In the genomic region with DNA sequence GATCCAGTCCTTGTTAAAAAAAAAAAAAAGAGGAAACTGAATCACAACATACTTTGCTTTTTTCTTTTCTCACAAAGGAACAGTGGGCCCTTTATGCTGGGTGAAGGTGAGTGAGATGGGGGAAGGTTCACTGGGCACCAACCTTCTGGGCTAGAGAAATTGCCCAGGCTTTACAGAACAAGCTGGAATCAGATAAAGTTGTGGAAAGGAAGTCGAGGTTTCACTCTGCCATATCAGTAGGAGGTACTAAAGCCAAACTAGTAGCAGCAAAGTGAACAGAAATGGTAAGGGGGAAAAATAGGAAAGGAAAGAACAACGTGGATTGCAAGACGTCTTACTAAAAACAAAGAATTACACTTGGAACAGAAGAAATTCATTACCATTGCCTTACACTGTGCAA, we compare ENCODE assay signal across 10 cellular contexts. TPM values are rescaled to one million over a fixed set of nuclear protein-coding genes. Genes with fewer than 3 reads are reported as not detected.
DNase-seq lines count a peak whose midpoint lies in the region; ATAC-seq and TF ChIP-seq lines count a peak whose summit lies in the region.
"Had no signal": no experiment of that assay in that cellular context is flagged by ENCODE, and none has a peak within 500 bp of the region (broad histone marks: within the 10 kb centered on the region; RNA-seq: fewer than 3 reads in every experiment).

No MANE protein-coding gene starts in this region.

- no peaks in the 10 kb centered on the region for H3K27me3 Mint-ChIP-seq in activated T-cell treated with anti-CD3 and anti-CD28 coated beads, Interleukin-2, amount 50 U/mL, for 72 hours (ENCODE audit: low read depth)

- H3K36me3 Mint-ChIP-seq in activated T-cell treated with anti-CD3 and anti-CD28 coated beads, Interleukin-2, amount 50 U/mL, for 72 hours (ENCODE audit: insufficient read depth in 2 of 2) = peaks cover 4 to 11% of the 10 kb centered on the region in 2 donors
- peaks cover 40% of the 10 kb centered on the region for H3K36me3 Mint-ChIP-seq in stimulated activated effector memory CD8-positive, alpha-beta T cell treated with anti-CD3 and anti-CD28 coated beads, Interleukin-12 subunit alpha, Interleukin-12 subunit beta, amount 100 ng/mL, for 72 hours

- H3K4me3 Mint-ChIP-seq in activated T-cell treated with anti-CD3 and anti-CD28 coated beads, Interleukin-2, amount 50 U/mL, for 72 hours = peak overlapping the region; percentile 82 to 83
- H3K4me3 Mint-ChIP-seq in stimulated activated effector memory CD8-positive, alpha-beta T cell treated with anti-CD3 and anti-CD28 coated beads, Interleukin-12 subunit alpha, Interleukin-12 subunit beta, amount 100 ng/mL, for 72 hours = peak overlapping the region; percentile 77

- H3K27ac Mint-ChIP-seq in activated T-cell treated with anti-CD3 and anti-CD28 coated beads, Interleukin-2, amount 50 U/mL, for 72 hours = peak overlapping the region; percentile 76
- peak overlapping the region; percentile 6 for H3K27ac Mint-ChIP-seq in stimulated activated effector memory CD8-positive, alpha-beta T cell treated with anti-CD3 and anti-CD28 coated beads, Interleukin-12 subunit alpha, Interleukin-12 subunit beta, amount 100 ng/mL, for 72 hours

- H3K27me3 ChIP-seq in dorsolateral prefrontal cortex = no peaks in the 10 kb centered on the region
- H3K27me3 ChIP-seq: ovary had no signal

- no peak for TF ChIP-seq CTCF in dorsolateral prefrontal cortex (IDR thresholded peaks at IDR 0.05 in 54 of 56, conservative IDR thresholded peaks at IDR 0.05 in 2 of 56; ENCODE audit: low read depth in 1 of 56, partially characterized antibody in 56 of 56)

- peak overlapping the region in 48 of 59 donors; percentile 2 to 97 (median 42) for H3K27ac ChIP-seq in dorsolateral prefrontal cortex
- H3K27ac ChIP-seq: ovary had no signal

- DNase-seq in activated T-cell treated with anti-CD3 and anti-CD28 coated beads, Interleukin-2, amount 50 U/mL, for 72 hours = no peak
- no peak for DNase-seq in activated T-cell treated with anti-CD3 and anti-CD28 coated beads, Interleukin-2, amount 50 U/mL, for 48 hours
- DNase-seq in SK-MEL-5 (ENCODE audit: low read depth, low spot score) (peak; percentile 31), dorsolateral prefrontal cortex (no peak), cortex of kidney (lab: John Stamatoyannopoulos, UW) (no peak)
- DNase-seq in stimulated activated effector memory CD8-positive, alpha-beta T cell treated with anti-CD3 and anti-CD28 coated beads, Interleukin-12 subunit alpha, Interleukin-12 subunit beta, amount 100 ng/mL, for 72 hours (ENCODE audit: low spot score in 2 of 2) = no peak
- DNase-seq: activated effector memory CD4-positive, alpha-beta T cell treated with anti-CD3 and anti-CD28 coated beads, Interleukin-2, amount 50 U/mL, for 16 hours; ovary had no signal

- ATAC-seq in activated T-cell treated with anti-CD3 and anti-CD28 coated beads, Interleukin-2, amount 50 U/mL, for 72 hours (replicated peaks in 1 of 2) = no peak
- no peak for ATAC-seq in stimulated activated effector memory CD8-positive, alpha-beta T cell treated with anti-CD3 and anti-CD28 coated beads, Interleukin-12 subunit alpha, Interleukin-12 subunit beta, amount 100 ng/mL, for 72 hours
- ATAC-seq in GM19324 (IDR thresholded peaks at IDR 0.05; ENCODE audit: low FRiP score, unreplicated experiment) (no peak), GM21786 (IDR thresholded peaks at IDR 0.05; ENCODE audit: unreplicated experiment) (no peak)

- H3K4me3 ChIP-seq in dorsolateral prefrontal cortex = peak overlapping the region in 17 of 59 donors; percentile 7 to 99 (median 30)
- H3K4me3 ChIP-seq: ovary had no signal

- intact Hi-C loops in dorsolateral prefrontal cortex (cut with DNase I) = loop anchor here (5.0 kb wide), 2 partner anchors 35 to 95 kb away; partner anchors contain the start of gene IL10RB (in 1 of the 2)

- in situ Hi-C loops in SK-MEL-5 (cut with HindIII; ENCODE audit: low pct_unique_long_range_greater_than_20kb, low sequenced_read_pairs) = no loop called here

- peaks cover 72% of the 10 kb centered on the region for H3K4me1 Mint-ChIP-seq in activated T-cell treated with anti-CD3 and anti-CD28 coated beads, Interleukin-2, amount 50 U/mL, for 72 hours (ENCODE audit: low read depth)
- peaks cover 61% of the 10 kb centered on the region for H3K4me1 Mint-ChIP-seq in stimulated activated effector memory CD8-positive, alpha-beta T cell treated with anti-CD3 and anti-CD28 coated beads, Interleukin-12 subunit alpha, Interleukin-12 subunit beta, amount 100 ng/mL, for 72 hours

- H3K9me3 Mint-ChIP-seq in activated T-cell treated with anti-CD3 and anti-CD28 coated beads, Interleukin-2, amount 50 U/mL, for 72 hours = no peaks in the 10 kb centered on the region
- H3K9me3 Mint-ChIP-seq in stimulated activated effector memory CD8-positive, alpha-beta T cell treated with anti-CD3 and anti-CD28 coated beads, Interleukin-12 subunit alpha, Interleukin-12 subunit beta, amount 100 ng/mL, for 72 hours = no peaks in the 10 kb centered on the region

RNA-seq across cellular contexts. Expression of gene IFNAR2, which starts 2.9 kb away (rescaled TPM):
- 10 to 100 TPM; 30.5 to 30.7 TPM for total RNA-seq in activated T-cell treated with anti-CD3 and anti-CD28 coated beads, Interleukin-2, amount 50 U/mL, for 72 hours
- 7.9 and 11.9 TPM in 2 replicates for total RNA-seq in SK-MEL-5 (2014; rRNA removed; shearing (Covaris generic))
- polyA plus RNA-seq in SK-MEL-5 (2015; cell fraction: cytosol; rRNA removed) = 32.5 and 32.7 TPM in 2 replicates
- polyA plus RNA-seq in SK-MEL-5 (2015; cell fraction: nucleus; rRNA removed) = 20.6 and 23.8 TPM in 2 replicates
- 10 to 100 TPM; 14.8 to 40.5 (median 23.4) TPM for total RNA-seq in dorsolateral prefrontal cortex

RNA-seq across cellular contexts. Expression of gene IL10RB, which starts 33.5 kb away (rescaled TPM):
- total RNA-seq in activated T-cell treated with anti-CD3 and anti-CD28 coated beads, Interleukin-2, amount 50 U/mL, for 72 hours = 10 to 100 TPM; 36.4 to 44.0 TPM
- 30.0 and 32.5 TPM in 2 replicates for total RNA-seq in SK-MEL-5 (2014; rRNA removed; shearing (Covaris generic))
- polyA plus RNA-seq in SK-MEL-5 (2015; cell fraction: cytosol; rRNA removed) = 19.5 and 22.0 TPM in 2 replicates
- polyA plus RNA-seq in SK-MEL-5 (2015; cell fraction: nucleus; rRNA removed) = 6.1 and 9.5 TPM in 2 replicates
- 10 to 100 TPM in 71 of 120 experiments, 1 to 10 TPM in 49; 5.8 to 19.1 (median 10.6) TPM for total RNA-seq in dorsolateral prefrontal cortex
